In genomic region chr1:150366416-150367296, GRCh38 we compare ENCODE assay signal across 8 cellular contexts. TPM values are rescaled to one million over a fixed set of nuclear protein-coding genes. Genes with fewer than 3 reads are reported as not detected.
A peak's percentile ranks its signal among the peaks of the same experiment; 100 is the strongest.
DNase-seq lines count a peak whose midpoint lies in the region; ATAC-seq and TF ChIP-seq lines count a peak whose summit lies in the region.

No MANE protein-coding gene starts in this region.

- H3K4me1 ChIP-seq in thoracic aorta (ENCODE audit: control insufficient read depth in 1 of 2, low read depth in 2 of 2), result peaks cover 0 to 9% of the 10 kb centered on the region in 2 donors

- H3K4me3 ChIP-seq in HFF-Myc (replicated peaks; ENCODE audit: low read depth, low read length) (peak overlapping the region; percentile 96), kidney epithelial cell (ENCODE audit: low read depth, low read length) (peak overlapping the region; percentile 84), thoracic aorta (peak overlapping the region; percentile 77)

- no peaks in the 10 kb centered on the region for H3K9me3 ChIP-seq in thoracic aorta

- H3K4me1 Mint-ChIP-seq in activated naive CD8-positive, alpha-beta T cell (ENCODE audit: low read depth), result peaks cover 57% of the 10 kb centered on the region

- peak overlapping the region; percentile 98 for H3K4me3 Mint-ChIP-seq in activated naive CD8-positive, alpha-beta T cell

- H3K27ac ChIP-seq in thoracic aorta, result peak overlapping the region in 1 of 2 donors; percentile 90

- in situ Hi-C loops in ACHN (cut with HindIII; ENCODE audit: low pct_ligation_motif_present, low pct_unique_long_range_greater_than_20kb, low sequenced_read_pairs), result no loop called here

- DNase-seq in ACHN, result peak; percentile 88
- no peak for DNase-seq in HFF-Myc (ENCODE audit: extremely low read depth, low read depth)
- DNase-seq in kidney epithelial cell (ENCODE audit: low read depth), result no peak
- DNase-seq in thoracic aorta (ENCODE audit: low spot score), result no peak
- no peak for DNase-seq in activated CD4-positive, CD25-positive, alpha-beta regulatory T cell (lab: John Stamatoyannopoulos, UW)

- H3K27ac Mint-ChIP-seq in activated naive CD8-positive, alpha-beta T cell, result peak overlapping the region; percentile 99

- TF ChIP-seq CTCF in HFF-Myc (IDR thresholded peaks at IDR 0.05; ENCODE audit: low read depth, low read length, missing control alignments) (no peak), kidney epithelial cell (IDR thresholded peaks at IDR 0.05; ENCODE audit: insufficient read depth, low read length, poor library complexity, severe bottlenecking) (no peak), thoracic aorta (IDR thresholded peaks at IDR 0.05) (no peak)

- H3K36me3 ChIP-seq in kidney epithelial cell (ENCODE audit: control insufficient read depth, insufficient read depth, low read length), result no peaks in the 10 kb centered on the region
- H3K36me3 ChIP-seq in thoracic aorta, result no peaks in the 10 kb centered on the region

- no peaks in the 10 kb centered on the region for H3K27me3 Mint-ChIP-seq in activated naive CD8-positive, alpha-beta T cell

- H3K9me3 Mint-ChIP-seq in activated naive CD8-positive, alpha-beta T cell (ENCODE audit: low read depth), result no peaks in the 10 kb centered on the region

- H3K36me3 Mint-ChIP-seq in activated naive CD8-positive, alpha-beta T cell, result peaks cover 2% of the 10 kb centered on the region

- ATAC-seq in thoracic aorta (ENCODE audit: insufficient number of reproducible peaks, low FRiP score, low read depth) (no peak), GM18909 (IDR thresholded peaks at IDR 0.05; ENCODE audit: poor library complexity, unreplicated experiment) (no peak), HG02852 (IDR thresholded peaks at IDR 0.05; ENCODE audit: unreplicated experiment) (no peak)

- H3K27me3 ChIP-seq in kidney epithelial cell (ENCODE audit: control insufficient read depth, insufficient read depth, low read length) (no peaks in the 10 kb centered on the region), thoracic aorta (replicated peaks; ENCODE audit: insufficient read depth) (no peaks in the 10 kb centered on the region)

RNA-seq across cellular contexts. Expression of gene RPRD2, which starts 2.7 kb away (rescaled TPM):
- 12.4 and 12.5 TPM in 2 replicates for total RNA-seq in kidney epithelial cell
- 10 to 100 TPM; 19.5 to 28.4 TPM for total RNA-seq in thoracic aorta

RNA-seq across cellular contexts. Expression of gene PRPF3, which starts 45.3 kb away (rescaled TPM):
- 28.5 and 38.1 TPM in 2 replicates for total RNA-seq in kidney epithelial cell
- 10 to 100 TPM; 61.3 to 66.5 TPM for total RNA-seq in thoracic aorta
